ENCODE assay signal across 11 cellular contexts in the genomic region with DNA sequence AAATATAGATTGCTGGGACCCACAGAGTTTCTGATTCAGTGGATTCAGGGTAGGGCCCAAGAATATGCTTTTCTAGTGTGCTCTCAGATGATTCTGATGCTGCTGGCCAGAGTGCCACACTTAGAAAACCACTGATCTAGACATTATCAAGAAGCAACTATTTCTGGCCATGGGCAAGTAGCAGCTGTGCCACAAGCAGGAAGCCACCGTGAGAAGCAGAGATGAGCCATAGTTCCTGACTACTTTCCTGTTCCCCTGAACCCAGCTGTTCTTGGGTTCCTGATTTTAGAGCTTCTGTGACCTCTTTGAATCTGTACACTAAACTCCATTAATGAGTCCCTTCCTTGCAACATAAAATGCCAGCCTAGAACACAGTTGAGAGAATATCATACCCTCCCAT. TPM values are rescaled to one million over a fixed set of nuclear protein-coding genes. Genes with fewer than 3 reads are reported as not detected.
DNase-seq lines count a peak whose midpoint lies in the region; ATAC-seq lines count a peak whose summit lies in the region.
"Had no signal": no experiment of that assay in that cellular context is flagged by ENCODE, and none has a peak within 500 bp of the region (broad histone marks: within the 10 kb centered on the region; RNA-seq: fewer than 3 reads in every experiment).

No MANE protein-coding gene starts in this region.

- H3K27ac Mint-ChIP-seq in immature natural killer cell = peak overlapping the region; percentile 51 to 91 (median 70)

- no peak overlapping the region for H2AFZ ChIP-seq in GM23248

- H3K27me3 ChIP-seq in GM23248 (replicated peaks; ENCODE audit: insufficient read depth) = 0 out of 2 replicates have a peak, but pooled peaks cover 4% of the 10 kb centered on the region

- H3K9me2 ChIP-seq in GM23248 (ENCODE audit: insufficient read depth) = no peaks in the 10 kb centered on the region

- peaks cover 0 to 3% (median 2%) of the 10 kb centered on the region in 3 donors for H3K27me3 Mint-ChIP-seq in immature natural killer cell (ENCODE audit: low read depth in 3 of 3)

- WGBS in GM23248 (ENCODE audit: low coverage in 1 of 2, low lambda C conversion rate in 2 of 2, missing lambda C conversion rate in 2 of 2), 2 experiments = 5 to 9% methylated on average over 1 of the region's 1 CpG

- H3K9me3 Mint-ChIP-seq in immature natural killer cell = no peaks in the 10 kb centered on the region

- H3K4me3 ChIP-seq in GM23248 = no peak overlapping the region
- H3K4me3 ChIP-seq: lower lobe of right lung had no signal

- DNase-seq in Kasumi-1 (lab: John Stamatoyannopoulos, UW) (peak; percentile 99), immature natural killer cell (peak; percentile 22 to 40 (median 34)), GM23248 (no peak), DMS114 treated with DMSO at 0.1 percent for 48 hours (lab: John Stamatoyannopoulos, UW; ENCODE audit: unreplicated experiment) (no peak)
- DNase-seq: effector CD4-positive, alpha-beta T cell; lower lobe of right lung; NCI-H187 had no signal

- no peak overlapping the region for H3K27ac ChIP-seq in GM23248
- H3K27ac ChIP-seq: lower lobe of right lung had no signal

- H4K20me1 ChIP-seq in GM23248 (ENCODE audit: insufficient read depth) = no peaks in the 10 kb centered on the region

- no peak overlapping the region for H3K9ac ChIP-seq in GM23248

- in situ Hi-C loops in GM23248 (cut with MboI) = no loop called here

- peak; percentile 89 for ATAC-seq in GM18517 (IDR thresholded peaks at IDR 0.05; ENCODE audit: unreplicated experiment)
- ATAC-seq in GM21723 (IDR thresholded peaks at IDR 0.05; ENCODE audit: unreplicated experiment) = peak; percentile 85
- no peak for ATAC-seq in HG02870 (IDR thresholded peaks at IDR 0.05; ENCODE audit: unreplicated experiment)
- no peak for ATAC-seq in HG02798 (IDR thresholded peaks at IDR 0.05; ENCODE audit: poor library complexity, unreplicated experiment)

- H3F3A ChIP-seq in GM23248 (ENCODE audit: insufficient read depth) = no peaks in the 10 kb centered on the region

- H3K4me1 ChIP-seq in GM23248 (ENCODE audit: insufficient read depth) = no peaks in the 10 kb centered on the region
- H3K4me1 ChIP-seq: lower lobe of right lung had no signal

- no peaks in the 10 kb centered on the region for H3K9me3 ChIP-seq in GM23248 (ENCODE audit: low read depth)
- H3K9me3 ChIP-seq: lower lobe of right lung had no signal

- peaks cover 32 to 54% of the 10 kb centered on the region in 2 donors for H3K4me1 Mint-ChIP-seq in immature natural killer cell

- no peaks in the 10 kb centered on the region for H3K79me2 ChIP-seq in GM23248 (ENCODE audit: insufficient read depth)

- no peaks in the 10 kb centered on the region for H3K36me3 Mint-ChIP-seq in immature natural killer cell

- peak overlapping the region; percentile 61 to 80 (median 73) for H3K4me3 Mint-ChIP-seq in immature natural killer cell

- no peaks in the 10 kb centered on the region for H3K36me3 ChIP-seq in GM23248 (ENCODE audit: low read depth)
- H3K36me3 ChIP-seq: lower lobe of right lung had no signal

- no peak overlapping the region for H3K4me2 ChIP-seq in GM23248 (ENCODE audit: unreplicated experiment)

RNA-seq across cellular contexts. Expression of gene PIK3AP1, which starts 38.1 kb away (rescaled TPM):
- polyA plus RNA-seq in immature natural killer cell (100 to 1,000 TPM in 1 of 3 donors, 10 to 100 TPM in 2; 87.4 to 186 (median 98.3) TPM), GM23248 (2016; fragmentation: Nextera tagmentation; extraction: Ambion mirVana) (0.11 TPM in 1 of 2 replicates, not detected in the other)
- not detected in 2 replicates for total RNA-seq in GM23248 (2014; rRNA removed; shearing (Covaris generic))

Comparison
In these comparisons a context has a peak if more than half of its experiments do, and no peak if none do; other contexts are left out.
1. ATAC-seq: peak in GM18517 (single experiment) and GM21723 (single experiment); none in HG02870 (single experiment) and HG02798 (single experiment).
2. DNase-seq: peak in Kasumi-1 (2 of 2) and immature natural killer cell (3 of 3); none in GM23248 (single experiment) and DMS114 treated with DMSO at 0.1 percent for 48 hours (single experiment).
3. RNA of gene PIK3AP1, which starts 38.1 kb away (polyA plus RNA-seq): 87.4 to 186 TPM in immature natural killer cell; 0.11 TPM in GM23248; every median in the first group is over 10 times any median in the second.